ENCODE assay signal across 35 cellular contexts in genomic region chr2:163046615-163047014, GRCh38.
"Had no signal": no experiment of that assay in that cellular context is flagged by ENCODE, and none has a peak within 500 bp of the region (broad histone marks: within the 10 kb centered on the region; RNA-seq: fewer than 3 reads in every experiment).

No MANE protein-coding gene starts in this region.

- H3K9me3 ChIP-seq: MG63 had no signal

- DNase-seq: Kasumi-1, MG63, MM.1S, MV-4-11, NCI-H1048, NCI-H1092, NCI-H1092 treated with DMSO at 0.1 percent for 48 hours, NCI-H1105, NCI-H1105 treated with DMSO at 0.1 percent for 48 hours, NCI-H1417, NCI-H1417 treated with DMSO at 0.1 percent for 48 hours, NCI-H1436, NCI-H1436 treated with DMSO at 0.1 percent for 48 hours, NCI-H146, NCI-H1694, NCI-H1694 treated with DMSO at 0.1 percent for 48 hours, NCI-H187, NCI-H187 treated with DMSO at 0.1 percent for 48 hours, NCI-H1930, NCI-H2029, NCI-H2029 treated with DMSO at 0.1 percent for 48 hours, NCI-H2081, NCI-H2081 treated with DMSO at 0.1 percent for 48 hours, NCI-H2107, NCI-H2171, NCI-H2171 treated with DMSO at 0.1 percent for 48 hours, NCI-H2227 treated with DMSO at 0.1 percent for 48 hours, NCI-H226, NCI-H345, NCI-H446, NCI-H446 treated with DMSO at 0.1 percent for 48 hours, NCI-H510A, NCI-H510A treated with DMSO at 0.1 percent for 48 hours, NCI-H524 treated with DMSO at 0.1 percent for 48 hours, NCI-H526 had no signal

- H3K36me3 ChIP-seq: MG63 had no signal

- H3K4me3 ChIP-seq: MG63 had no signal
